25 cellular contexts compared by ENCODE assay signal in the genomic region with DNA sequence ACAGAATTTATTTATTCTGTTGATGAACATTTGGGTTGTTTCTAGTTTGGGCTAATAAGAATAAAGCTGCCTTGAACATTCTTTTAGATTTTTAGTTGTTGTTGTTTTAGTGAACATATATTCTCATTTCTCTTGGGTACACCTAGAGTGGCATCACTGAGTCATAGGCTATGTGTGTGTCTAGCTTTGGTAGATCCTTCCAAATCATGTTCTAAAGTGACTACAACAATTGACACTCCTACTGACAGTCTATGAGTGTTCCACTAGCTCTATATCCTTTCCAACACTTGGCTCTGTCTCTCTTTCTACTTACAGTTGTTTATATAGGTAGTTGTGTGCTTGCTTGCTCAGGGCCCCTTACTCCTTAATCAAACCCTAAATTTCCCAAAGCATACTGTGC.
"Had no signal": no experiment of that assay in that cellular context is flagged by ENCODE, and none has a peak within 500 bp of the region (broad histone marks: within the 10 kb centered on the region; RNA-seq: fewer than 3 reads in every experiment).

No MANE protein-coding gene starts in this region.

- DNase-seq: activated B cell treated with CpG ODN at 0.5 μM for 24 hours; activated CD4-positive, alpha-beta T cell treated with anti-CD3 and anti-CD28 coated beads, Interleukin-2, amount 50 U/mL, for 1 hour; activated CD8-positive, alpha-beta T cell treated with anti-CD3 and anti-CD28 coated beads for 36 hours; activated naive CD4-positive, alpha-beta T cell treated with Interleukin-2 at 50 U/mL for 16 hours; activated naive CD8-positive, alpha-beta T cell treated with anti-CD3 and anti-CD28 coated beads for 36 hours; activated T-cell treated with anti-CD3 and anti-CD28 coated beads, Interleukin-2, amount 50 U/mL, for 48 hours; adrenal gland; aorta; dermis blood vessel endothelial cell; effector CD4-positive, alpha-beta T cell; foreskin melanocyte; heart right ventricle; kidney glomerular epithelial cell; nucleus accumbens; pancreas; psoas muscle; sigmoid colon; small intestine; stimulated activated CD4-positive, alpha-beta T cell treated with anti-CD3 and anti-CD28 coated beads, Interleukin-4, amount 100 ng/mL, for 24 hours; stimulated activated naive CD8-positive, alpha-beta T cell treated with anti-CD3 and anti-CD28 coated beads, Interleukin-15, amount 100 ng/mL, for 72 hours; substantia nigra; T-helper 1 cell had no signal

- ATAC-seq: activated CD8-positive, alpha-beta T cell treated with anti-CD3 and anti-CD28 coated beads for 36 hours; heart right ventricle; left lobe of liver; pancreas; psoas muscle; stimulated activated effector memory CD8-positive, alpha-beta T cell treated with anti-CD3 and anti-CD28 coated beads, Interleukin-12 subunit alpha, Interleukin-12 subunit beta, amount 100 ng/mL, for 72 hours; stimulated activated naive CD8-positive, alpha-beta T cell treated with anti-CD3 and anti-CD28 coated beads, Interleukin-15, amount 100 ng/mL, for 72 hours had no signal

- H3K36me3 ChIP-seq: adrenal gland, heart right ventricle, pancreas, sigmoid colon, vagina had no signal

- H3K27ac ChIP-seq: adrenal gland, heart right ventricle, psoas muscle, sigmoid colon, vagina had no signal

- H3K9me3 ChIP-seq: adrenal gland, heart right ventricle, pancreas, psoas muscle, sigmoid colon, vagina had no signal

- H3K27me3 ChIP-seq: adrenal gland, heart right ventricle, pancreas, sigmoid colon, vagina had no signal

- H3K4me3 ChIP-seq: adrenal gland, heart right ventricle, pancreas, psoas muscle, sigmoid colon, vagina had no signal

- FAIRE-seq: pancreas, small intestine had no signal
